ENCODE assay signal across 8 cellular contexts in genomic region chr1:211382182-211382713, GRCh38. TPM values are rescaled to one million over a fixed set of nuclear protein-coding genes. Genes with fewer than 3 reads are reported as not detected.
A peak's percentile ranks its signal among the peaks of the same experiment; 100 is the strongest.
DNase-seq lines count a peak whose midpoint lies in the region; ATAC-seq and FAIRE-seq lines count a peak whose summit lies in the region.

No MANE protein-coding gene starts in this region.

- no peaks in the 10 kb centered on the region for H3K9me3 ChIP-seq in subcutaneous abdominal adipose tissue (ENCODE audit: control insufficient read depth in 5 of 5, low read length in 5 of 5)

- H3K27ac ChIP-seq in subcutaneous abdominal adipose tissue (ENCODE audit: low read depth, low read length) = peak overlapping the region; percentile 94

- peak overlapping the region; percentile 82 to 97 (median 93) for H3K4me3 ChIP-seq in subcutaneous abdominal adipose tissue (ENCODE audit: low read depth in 1 of 5, low read length in 5 of 5)

- no peaks in the 10 kb centered on the region for H3K27me3 ChIP-seq in subcutaneous abdominal adipose tissue (ENCODE audit: control insufficient read depth in 5 of 5, insufficient read depth in 4 of 5, low read length in 5 of 5)

- H3K36me3 Mint-ChIP-seq in T-helper 2 cell treated with Interferon-gamma antibody and Interleukin-4, amounts not matched to agents 5 μg/mL and 100 μg/mL, for 36 hours (ENCODE audit: low read depth) = peaks cover 12% of the 10 kb centered on the region
- H3K36me3 Mint-ChIP-seq in activated naive CD4-positive, alpha-beta T cell treated with anti-CD3 and anti-CD28 coated beads, Interleukin-2, amount 50 U/mL, for 72 hours = peaks cover 12 to 22% of the 10 kb centered on the region in 2 donors

- no peak for DNase-seq in T-helper 2 cell treated with Interferon-gamma antibody and Interleukin-4, amounts not matched to agents 5 μg/mL and 100 μg/mL, for 36 hours (ENCODE audit: low spot score)
- DNase-seq in T-helper 2 cell = no peak
- no peak for DNase-seq in activated naive CD4-positive, alpha-beta T cell treated with anti-CD3 and anti-CD28 coated beads, Interleukin-2, amount 50 U/mL, for 72 hours (ENCODE audit: low spot score in 2 of 2)
- DNase-seq in hippocampal formation (lab: John Stamatoyannopoulos, UW) = no peak
- DNase-seq in head of caudate nucleus = no peak

- peaks cover 34% of the 10 kb centered on the region for H3K4me1 Mint-ChIP-seq in T-helper 2 cell treated with Interferon-gamma antibody and Interleukin-4, amounts not matched to agents 5 μg/mL and 100 μg/mL, for 36 hours (ENCODE audit: low read depth)

- ATAC-seq in activated naive CD4-positive, alpha-beta T cell treated with anti-CD3 and anti-CD28 coated beads, Interleukin-2, amount 50 U/mL, for 72 hours = no peak
- no peak for ATAC-seq in HG03095 (IDR thresholded peaks at IDR 0.05; ENCODE audit: unreplicated experiment)

- H3K27me3 Mint-ChIP-seq in T-helper 2 cell treated with Interferon-gamma antibody and Interleukin-4, amounts not matched to agents 5 μg/mL and 100 μg/mL, for 36 hours (ENCODE audit: low read depth) = no peaks in the 10 kb centered on the region

- no peaks in the 10 kb centered on the region for H3K9me3 Mint-ChIP-seq in T-helper 2 cell treated with Interferon-gamma antibody and Interleukin-4, amounts not matched to agents 5 μg/mL and 100 μg/mL, for 36 hours
- no peaks in the 10 kb centered on the region for H3K9me3 Mint-ChIP-seq in activated naive CD4-positive, alpha-beta T cell treated with anti-CD3 and anti-CD28 coated beads, Interleukin-2, amount 50 U/mL, for 72 hours

- peak; percentile 5 for FAIRE-seq in islet of Langerhans (lab: Jason Lieb, UNC)

- peaks cover 0 to 24% (median 15%) of the 10 kb centered on the region in 5 donors for H3K4me1 ChIP-seq in subcutaneous abdominal adipose tissue (ENCODE audit: control insufficient read depth in 5 of 5, insufficient read depth in 5 of 5, low read length in 5 of 5)

- H3K36me3 ChIP-seq in subcutaneous abdominal adipose tissue (ENCODE audit: control insufficient read depth in 5 of 5, insufficient read depth in 5 of 5, low read length in 5 of 5) = no peaks in the 10 kb centered on the region

- peak overlapping the region; percentile 95 for H3K27ac Mint-ChIP-seq in T-helper 2 cell treated with Interferon-gamma antibody and Interleukin-4, amounts not matched to agents 5 μg/mL and 100 μg/mL, for 36 hours
- H3K27ac Mint-ChIP-seq in activated naive CD4-positive, alpha-beta T cell treated with anti-CD3 and anti-CD28 coated beads, Interleukin-2, amount 50 U/mL, for 72 hours = peak overlapping the region; percentile 96 to 97

- H3K9ac ChIP-seq in subcutaneous abdominal adipose tissue (ENCODE audit: low read length in 5 of 5) = peak overlapping the region; percentile 41 to 79 (median 57)

- peak overlapping the region; percentile 92 for H3K4me3 Mint-ChIP-seq in T-helper 2 cell treated with Interferon-gamma antibody and Interleukin-4, amounts not matched to agents 5 μg/mL and 100 μg/mL, for 36 hours

- intact Hi-C loops in head of caudate nucleus (cut with DNase I) = loop anchor here (2.0 kb wide), 1 partner anchor 123 kb away; the partner anchor contains the start of gene RCOR3

RNA-seq across cellular contexts. Expression of gene TRAF5, which starts 55.6 kb away (rescaled TPM):
- total RNA-seq in activated naive CD4-positive, alpha-beta T cell treated with anti-CD3 and anti-CD28 coated beads, Interleukin-2, amount 50 U/mL, for 72 hours = 10 to 100 TPM; 33.3 to 54.9 TPM
